In the genomic region with DNA sequence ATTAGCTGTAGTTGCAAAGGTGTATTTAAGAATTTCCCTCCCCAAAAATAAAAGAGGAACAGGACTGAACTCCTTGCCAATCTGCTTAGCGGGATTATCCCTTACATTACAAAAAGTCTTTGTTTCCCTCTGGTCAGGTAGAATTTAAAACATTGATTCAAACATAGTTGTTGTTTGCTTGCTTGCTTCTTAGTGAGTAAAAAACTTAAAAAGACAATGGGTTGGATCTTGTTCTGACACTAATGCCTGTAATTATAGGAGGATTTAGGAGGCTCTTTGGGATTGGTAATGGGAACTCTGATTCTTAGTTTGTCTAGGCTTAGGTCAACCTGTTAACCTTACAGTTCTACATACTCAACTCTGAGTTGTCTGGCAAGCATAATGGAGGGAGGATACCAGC, we compare ENCODE assay signal across 2 cellular contexts.
TF ChIP-seq lines count a peak whose summit lies in the region.

No MANE protein-coding gene starts in this region.

TF ChIP-seq in GM23338, 12 proteins besides CTCF, POLR2A, EP300 and RAD21 (continues in another document):
- no peak for TF ChIP-seq EZH2phosphoT487 (IDR thresholded peaks at IDR 0.05; ENCODE audit: unreplicated experiment)
- TF ChIP-seq, protein P1, sequence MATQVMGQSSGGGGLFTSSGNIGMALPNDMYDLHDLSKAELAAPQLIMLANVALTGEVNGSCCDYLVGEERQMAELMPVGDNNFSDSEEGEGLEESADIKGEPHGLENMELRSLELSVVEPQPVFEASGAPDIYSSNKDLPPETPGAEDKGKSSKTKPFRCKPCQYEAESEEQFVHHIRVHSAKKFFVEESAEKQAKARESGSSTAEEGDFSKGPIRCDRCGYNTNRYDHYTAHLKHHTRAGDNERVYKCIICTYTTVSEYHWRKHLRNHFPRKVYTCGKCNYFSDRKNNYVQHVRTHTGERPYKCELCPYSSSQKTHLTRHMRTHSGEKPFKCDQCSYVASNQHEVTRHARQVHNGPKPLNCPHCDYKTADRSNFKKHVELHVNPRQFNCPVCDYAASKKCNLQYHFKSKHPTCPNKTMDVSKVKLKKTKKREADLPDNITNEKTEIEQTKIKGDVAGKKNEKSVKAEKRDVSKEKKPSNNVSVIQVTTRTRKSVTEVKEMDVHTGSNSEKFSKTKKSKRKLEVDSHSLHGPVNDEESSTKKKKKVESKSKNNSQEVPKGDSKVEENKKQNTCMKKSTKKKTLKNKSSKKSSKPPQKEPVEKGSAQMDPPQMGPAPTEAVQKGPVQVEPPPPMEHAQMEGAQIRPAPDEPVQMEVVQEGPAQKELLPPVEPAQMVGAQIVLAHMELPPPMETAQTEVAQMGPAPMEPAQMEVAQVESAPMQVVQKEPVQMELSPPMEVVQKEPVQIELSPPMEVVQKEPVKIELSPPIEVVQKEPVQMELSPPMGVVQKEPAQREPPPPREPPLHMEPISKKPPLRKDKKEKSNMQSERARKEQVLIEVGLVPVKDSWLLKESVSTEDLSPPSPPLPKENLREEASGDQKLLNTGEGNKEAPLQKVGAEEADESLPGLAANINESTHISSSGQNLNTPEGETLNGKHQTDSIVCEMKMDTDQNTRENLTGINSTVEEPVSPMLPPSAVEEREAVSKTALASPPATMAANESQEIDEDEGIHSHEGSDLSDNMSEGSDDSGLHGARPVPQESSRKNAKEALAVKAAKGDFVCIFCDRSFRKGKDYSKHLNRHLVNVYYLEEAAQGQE (IDR thresholded peaks at IDR 0.05; ENCODE audit: unreplicated experiment): no peak
- no peak for TF ChIP-seq JUNB (IDR thresholded peaks at IDR 0.05; ENCODE audit: unreplicated experiment)
- TF ChIP-seq ZNF114 (CRISPR knock-in tag; IDR thresholded peaks at IDR 0.05): no peak
- no peak for TF ChIP-seq NANOG (IDR thresholded peaks at IDR 0.05; ENCODE audit: borderline replicate concordance)
- TF ChIP-seq ZNF331 (CRISPR knock-in tag; IDR thresholded peaks at IDR 0.05; ENCODE audit: low read depth): no peak
- no peak for TF ChIP-seq POLR2AphosphoS5 (IDR thresholded peaks at IDR 0.05; ENCODE audit: low read depth)
- no peak for TF ChIP-seq EZH2 (IDR thresholded peaks at IDR 0.05; ENCODE audit: low read depth, unreplicated experiment)
- no peak for TF ChIP-seq ETS1 (IDR thresholded peaks at IDR 0.05)
- TF ChIP-seq ZNF462 (CRISPR knock-in tag; IDR thresholded peaks at IDR 0.05): no peak

TF ChIP-seq in K562, 482 proteins besides CTCF, POLR2A, EP300 and RAD21:
- TF ChIP-seq ZNF165 (CRISPR knock-in tag; IDR thresholded peaks at IDR 0.05; ENCODE audit: borderline replicate concordance): no peak
- TF ChIP-seq SPI1 (IDR thresholded peaks at IDR 0.05; ENCODE audit: borderline replicate concordance, low read depth, low read length): peak; percentile 13; the same call in 1 of the 2 replicates
TF ChIP-seq in K562: peak in this region for 1.
